In genomic region chr12:45458238-45458637, GRCh38 we compare ENCODE assay signal across 13 cellular contexts.
"Had no signal": no experiment of that assay in that cellular context is flagged by ENCODE, and none has a peak within 500 bp of the region (broad histone marks: within the 10 kb centered on the region; RNA-seq: fewer than 3 reads in every experiment).

No MANE protein-coding gene starts in this region.

- ATAC-seq: foreskin keratinocyte, left lobe of liver had no signal

- H3K4me3 ChIP-seq: colonic mucosa had no signal

- H3K4me1 ChIP-seq: colonic mucosa, foreskin keratinocyte had no signal

- H3K27me3 ChIP-seq: colonic mucosa had no signal

- H3K9me3 ChIP-seq: colonic mucosa had no signal

- H3K27ac ChIP-seq: colonic mucosa, foreskin keratinocyte, WERI-Rb-1 had no signal

- DNase-seq: activated CD4-positive, alpha-beta T cell treated with anti-CD3 and anti-CD28 coated beads, Interleukin-2, amount 50 U/mL, for 4 hours; activated naive CD8-positive, alpha-beta T cell treated with anti-CD3 and anti-CD28 coated beads for 36 hours; activated T-cell treated with anti-CD3 and anti-CD28 coated beads for 4 hours; amniotic stem cell; colonic mucosa; foreskin keratinocyte; glutamatergic neuron; mammary epithelial cell; nephron progenitor cell; nucleus accumbens; stimulated activated CD4-positive, alpha-beta T cell treated with anti-CD3 and anti-CD28 coated beads, Interleukin-2, amount 100 ng/mL, for 24 hours; WERI-Rb-1 had no signal

- H3K36me3 ChIP-seq: colonic mucosa, WERI-Rb-1 had no signal
